In genomic region chrX:279757-280604, GRCh38 we compare ENCODE assay signal across 2 cellular contexts.
TF ChIP-seq lines count a peak whose summit lies in the region.

No MANE protein-coding gene starts in this region.

TF ChIP-seq in HEK293, 187 proteins besides CTCF, POLR2A, EP300 and RAD21:
- peak; percentile 30; the same call in 1 of the 2 replicates for TF ChIP-seq KLF1 (tag by site-specific recombination; IDR thresholded peaks at IDR 0.05)

TF ChIP-seq in GM12878, 131 proteins besides CTCF, POLR2A, EP300 and RAD21:
- TF ChIP-seq MLLT1 (IDR thresholded peaks at IDR 0.05): peak; percentile 93
TF ChIP-seq in GM12878: peak in this region for 1; not testable (repeated sequence) for 130.
